In the genomic region with DNA sequence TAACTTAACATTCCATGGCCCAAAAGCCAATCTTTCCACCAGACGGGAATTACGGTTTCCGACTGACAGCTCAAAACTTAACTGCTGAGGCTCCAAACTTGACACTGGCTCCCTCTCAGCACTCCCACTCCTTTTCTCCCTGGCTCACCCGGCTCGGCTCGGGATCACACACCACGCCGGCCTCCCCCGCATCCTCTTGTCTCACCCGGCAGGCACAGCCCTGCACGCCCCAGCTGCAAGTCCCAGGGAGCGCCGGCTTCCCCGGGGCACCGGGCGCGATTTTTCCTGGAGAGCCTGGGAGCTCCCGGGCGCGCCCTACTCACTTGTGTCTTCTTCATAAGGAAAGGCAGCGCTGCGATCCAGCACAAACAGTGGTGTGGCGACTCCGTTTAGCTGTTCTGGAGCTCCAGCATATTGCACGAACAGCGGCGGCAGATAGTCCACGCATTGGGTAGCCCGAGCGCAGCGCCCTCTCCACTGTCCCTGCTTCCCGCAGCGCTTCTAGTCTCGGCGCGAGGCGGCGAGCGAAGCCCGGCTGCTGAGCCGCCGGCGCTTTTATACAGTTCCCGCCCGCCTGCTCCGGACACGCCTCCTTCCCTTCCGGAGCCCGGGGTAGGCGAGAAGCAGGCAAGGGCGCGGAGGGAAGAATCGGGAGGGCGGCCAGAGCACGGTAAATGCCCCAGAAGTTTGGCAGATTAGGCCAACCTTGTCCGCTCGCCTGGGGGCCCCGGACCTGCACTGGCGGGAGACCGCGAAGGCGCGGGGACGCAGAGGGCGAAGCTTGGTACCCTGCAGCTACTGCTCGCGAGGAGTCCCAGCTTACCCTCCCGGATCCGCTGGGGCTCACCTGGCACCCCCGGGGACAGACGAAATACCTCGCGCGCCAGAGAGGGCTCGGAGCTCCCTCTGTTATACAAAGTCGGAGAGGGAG, we compare ENCODE assay signal across 8 cellular contexts.
DNase-seq lines count a peak whose midpoint lies in the region; ATAC-seq and TF ChIP-seq lines count a peak whose summit lies in the region.

A gene with protein sequence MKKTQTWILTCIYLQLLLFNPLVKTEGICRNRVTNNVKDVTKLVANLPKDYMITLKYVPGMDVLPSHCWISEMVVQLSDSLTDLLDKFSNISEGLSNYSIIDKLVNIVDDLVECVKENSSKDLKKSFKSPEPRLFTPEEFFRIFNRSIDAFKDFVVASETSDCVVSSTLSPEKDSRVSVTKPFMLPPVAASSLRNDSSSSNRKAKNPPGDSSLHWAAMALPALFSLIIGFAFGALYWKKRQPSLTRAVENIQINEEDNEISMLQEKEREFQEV (minus strand): TSS at position 531 of the 931 bp plus-strand sequence. CDS start 193 bp downstream, at position 338.

- intact Hi-C loops in dendritic cell treated with granulocyte-macrophage colony-stimulating factor and Interleukin-4, amounts not matched to agents 40 ng/mL and 50 ng/mL, for 4 days (cut with micrococcal nuclease) = loop anchor here (5.0 kb wide), 1 partner anchor 57 kb away; no protein-coding TSS in a partner anchor

- H3K27ac Mint-ChIP-seq in dendritic cell treated with granulocyte-macrophage colony-stimulating factor and Interleukin-4, amounts not matched to agents 40 ng/mL and 50 ng/mL, for 4 days = peak within 1 kb of the TSS; percentile 11

- POLR2A ChIA-PET in HEK293 (lab: Yijun Ruan, JAX) = interaction anchor here (0.9 to 2.5 kb wide), 19 partner anchors 10 to 509 kb away, joined by 3 to 18 read pairs (median 4); a partner anchor contains a TSS

- H3K36me3 Mint-ChIP-seq in dendritic cell treated with granulocyte-macrophage colony-stimulating factor and Interleukin-4, amounts not matched to agents 40 ng/mL and 50 ng/mL, for 4 days (ENCODE audit: low read depth) = no peaks in the 10 kb centered on the region

- H3K36me3 ChIP-seq in HEK293 (ENCODE audit: control insufficient read depth in 2 of 2, insufficient read depth in 1 of 2, low read length in 2 of 2) = no peaks in the 10 kb centered on the region

- peak within 1 kb of the TSS; percentile 84 for H3K4me3 ChIP-seq in HEK293 (ENCODE audit: low read depth, low read length)

- H3K9me3 Mint-ChIP-seq in dendritic cell treated with granulocyte-macrophage colony-stimulating factor and Interleukin-4, amounts not matched to agents 40 ng/mL and 50 ng/mL, for 4 days = peaks cover 3% of the 10 kb centered on the region

- ATAC-seq in SK-N-SH treated with all-trans-retinoic acid at 6 μM for 48 hours = peak; percentile 91

- no peaks in the 10 kb centered on the region for H3K9me3 ChIP-seq in HEK293 (ENCODE audit: control insufficient read depth, insufficient read depth, low read depth, low read length)

- peaks cover 24% of the 10 kb centered on the region for H3K4me1 ChIP-seq in HEK293 (ENCODE audit: control insufficient read depth, insufficient read depth, low read length)

- DNase-seq in GM04504 (ENCODE audit: low read depth) (peak; percentile 76), NCI-H1105 (lab: John Stamatoyannopoulos, UW) (peak; percentile 89), kidney tubule cell (ENCODE audit: low spot score) (peak; percentile 94)
- peak; percentile 12 to 16 for DNase-seq in stimulated activated CD4-positive, alpha-beta T cell treated with anti-CD3 and anti-CD28 coated beads, Interleukin-2, amount 100 ng/mL, for 48 hours
- DNase-seq in effector CD4-positive, alpha-beta T cell = no peak

- peaks cover 46% of the 10 kb centered on the region for H3K27me3 Mint-ChIP-seq in dendritic cell treated with granulocyte-macrophage colony-stimulating factor and Interleukin-4, amounts not matched to agents 40 ng/mL and 50 ng/mL, for 4 days

- H3K27ac ChIP-seq in HEK293 (ENCODE audit: extremely low read depth, low read depth, low read length) = peak within 1 kb of the TSS; percentile 94

- CTCF ChIA-PET in HEK293 (lab: Yijun Ruan, JAX) = interaction anchor here (0.7 to 1.4 kb wide), 7 partner anchors 10 to 414 kb away, joined by 3 to 4 read pairs (median 4); no protein-coding TSS in a partner anchor

- peak; percentile 95 for TF ChIP-seq CTCF in HEK293 (tag by site-specific recombination; IDR thresholded peaks at IDR 0.05)

- H3K4me3 Mint-ChIP-seq in dendritic cell treated with granulocyte-macrophage colony-stimulating factor and Interleukin-4, amounts not matched to agents 40 ng/mL and 50 ng/mL, for 4 days = peak within 1 kb of the TSS; percentile 78

- H3K4me1 Mint-ChIP-seq in dendritic cell treated with granulocyte-macrophage colony-stimulating factor and Interleukin-4, amounts not matched to agents 40 ng/mL and 50 ng/mL, for 4 days (ENCODE audit: low read depth) = peaks cover 12% of the 10 kb centered on the region

TF ChIP-seq in HEK293, 187 proteins besides CTCF, POLR2A, EP300 and RAD21 (continues in another document):
- TF ChIP-seq ZNF561 (tag by site-specific recombination; IDR thresholded peaks at IDR 0.05; ENCODE audit: borderline replicate concordance) (no peak; the same call in 1 of the 2 replicates), ZBTB8A (tag by site-specific recombination; IDR thresholded peaks at IDR 0.05) (peak; percentile 95), ZNF776 (tag by site-specific recombination; IDR thresholded peaks at IDR 0.05; ENCODE audit: borderline replicate concordance) (no peak), GLIS1 (tag by site-specific recombination; IDR thresholded peaks at IDR 0.05) (peak; percentile 81), ZNF571 (tag by site-specific recombination; IDR thresholded peaks at IDR 0.05) (no peak), GLIS2 (tag by site-specific recombination; IDR thresholded peaks at IDR 0.05) (peak; percentile 88), ZNF2 (tag by site-specific recombination; IDR thresholded peaks at IDR 0.05) (0 out of 2 replicates have a peak, but pooled peaks have one; percentile 12), ZNF621 (tag by site-specific recombination; IDR thresholded peaks at IDR 0.05) (no peak), ZBTB17 (tag by site-specific recombination; IDR thresholded peaks at IDR 0.05) (peak; percentile 78), KLF10 (tag by site-specific recombination; IDR thresholded peaks at IDR 0.05) (peak; percentile 51; the same call in 1 of the 2 replicates), ZNF211 (tag by site-specific recombination; IDR thresholded peaks at IDR 0.05; ENCODE audit: low read depth) (no peak), MYNN (tag by site-specific recombination; IDR thresholded peaks at IDR 0.05; ENCODE audit: borderline replicate concordance) (no peak)
- TF ChIP-seq, protein P1, sequence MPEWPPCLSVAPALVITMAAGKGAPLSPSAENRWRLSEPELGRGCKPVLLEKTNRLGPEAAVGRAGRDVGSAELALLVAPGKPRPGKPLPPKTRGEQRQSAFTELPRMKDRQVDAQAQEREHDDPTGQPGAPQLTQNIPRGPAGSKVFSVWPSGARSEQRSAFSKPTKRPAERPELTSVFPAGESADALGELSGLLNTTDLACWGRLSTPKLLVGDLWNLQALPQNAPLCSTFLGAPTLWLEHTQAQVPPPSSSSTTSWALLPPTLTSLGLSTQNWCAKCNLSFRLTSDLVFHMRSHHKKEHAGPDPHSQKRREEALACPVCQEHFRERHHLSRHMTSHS (tag by site-specific recombination; IDR thresholded peaks at IDR 0.05) = no peak

TF ChIP-seq in SK-N-SH treated with all-trans-retinoic acid at 6 μM for 48 hours, 23 proteins besides CTCF, POLR2A, EP300 and RAD21:
- TF ChIP-seq OSR1 (CRISPR knock-in tag; IDR thresholded peaks at IDR 0.05) (no peak), RARB (CRISPR knock-in tag; IDR thresholded peaks at IDR 0.05) (no peak), PPARA (CRISPR knock-in tag; IDR thresholded peaks at IDR 0.05; ENCODE audit: borderline replicate concordance) (no peak), CSDC2 (CRISPR knock-in tag; IDR thresholded peaks at IDR 0.05) (no peak), ZFP3 (CRISPR knock-in tag; IDR thresholded peaks at IDR 0.05) (no peak), TOX (CRISPR knock-in tag; IDR thresholded peaks at IDR 0.05; ENCODE audit: borderline replicate concordance) (no peak), ZNF70 (CRISPR knock-in tag; IDR thresholded peaks at IDR 0.05) (no peak), TCF4 (CRISPR knock-in tag; IDR thresholded peaks at IDR 0.05; ENCODE audit: borderline replicate concordance) (no peak), ARNTL (CRISPR knock-in tag; IDR thresholded peaks at IDR 0.05; ENCODE audit: borderline replicate concordance, low read depth) (no peak), ISL1 (CRISPR knock-in tag; IDR thresholded peaks at IDR 0.05) (no peak)
- TF ChIP-seq, protein P2, sequence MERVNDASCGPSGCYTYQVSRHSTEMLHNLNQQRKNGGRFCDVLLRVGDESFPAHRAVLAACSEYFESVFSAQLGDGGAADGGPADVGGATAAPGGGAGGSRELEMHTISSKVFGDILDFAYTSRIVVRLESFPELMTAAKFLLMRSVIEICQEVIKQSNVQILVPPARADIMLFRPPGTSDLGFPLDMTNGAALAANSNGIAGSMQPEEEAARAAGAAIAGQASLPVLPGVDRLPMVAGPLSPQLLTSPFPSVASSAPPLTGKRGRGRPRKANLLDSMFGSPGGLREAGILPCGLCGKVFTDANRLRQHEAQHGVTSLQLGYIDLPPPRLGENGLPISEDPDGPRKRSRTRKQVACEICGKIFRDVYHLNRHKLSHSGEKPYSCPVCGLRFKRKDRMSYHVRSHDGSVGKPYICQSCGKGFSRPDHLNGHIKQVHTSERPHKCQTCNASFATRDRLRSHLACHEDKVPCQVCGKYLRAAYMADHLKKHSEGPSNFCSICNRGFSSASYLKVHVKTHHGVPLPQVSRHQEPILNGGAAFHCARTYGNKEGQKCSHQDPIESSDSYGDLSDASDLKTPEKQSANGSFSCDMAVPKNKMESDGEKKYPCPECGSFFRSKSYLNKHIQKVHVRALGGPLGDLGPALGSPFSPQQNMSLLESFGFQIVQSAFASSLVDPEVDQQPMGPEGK (CRISPR knock-in tag; IDR thresholded peaks at IDR 0.05; ENCODE audit: borderline replicate concordance) = no peak; the same call in 1 of the 2 replicates
TF ChIP-seq in SK-N-SH treated with all-trans-retinoic acid at 6 μM for 48 hours: peak in this region for 0.
